In genomic region chr20:57335392-57335791, GRCh38 we compare ENCODE assay signal across 18 cellular contexts. TPM values are rescaled to one million over a fixed set of nuclear protein-coding genes. Genes with fewer than 3 reads are reported as not detected.
DNase-seq lines count a peak whose midpoint lies in the region; TF ChIP-seq lines count a peak whose summit lies in the region.
"Had no signal": no experiment of that assay in that cellular context is flagged by ENCODE, and none has a peak within 500 bp of the region (broad histone marks: within the 10 kb centered on the region; RNA-seq: fewer than 3 reads in every experiment).

No MANE protein-coding gene starts in this region.

- no peak overlapping the region for H3T11ph ChIP-seq in H9 (ENCODE audit: low read length)

- no peak overlapping the region for H3K56ac ChIP-seq in H9 (ENCODE audit: insufficient read length, low read depth, low read length)

- no peak overlapping the region for H3K23ac ChIP-seq in H9 (ENCODE audit: insufficient read length, low read depth, low read length)

- H3K27me3 Mint-ChIP-seq in chondrocyte (ENCODE audit: low read depth) (peaks cover 30% of the 10 kb centered on the region), H9 (ENCODE audit: low read depth) (peaks cover 20% of the 10 kb centered on the region)

- H2BK20ac ChIP-seq in H9 (ENCODE audit: low read depth, low read length, poor library complexity, severe bottlenecking) = no peak overlapping the region

- H3K27ac ChIP-seq in OCI-LY7 (ENCODE audit: low read depth, low read length, poor library complexity, severe bottlenecking) (no peak overlapping the region), tibial nerve (peak overlapping the region in 1 of 4 donors; percentile 13), H9 (ENCODE audit: insufficient read length, low read depth, low read length) (no peak overlapping the region)
- H3K27ac ChIP-seq: heart left ventricle, neutrophil, spleen had no signal

- intact Hi-C loops in OCI-LY7 (cut with micrococcal nuclease; ENCODE audit: unreplicated experiment) = no loop called here

- H3K36me3 Mint-ChIP-seq in chondrocyte (ENCODE audit: low read depth) (no peaks in the 10 kb centered on the region), H9 (ENCODE audit: insufficient read depth in 1 of 3, low read depth in 3 of 3) (no peaks in the 10 kb centered on the region)

- H3K4me3 ChIP-seq in OCI-LY7 (ENCODE audit: low read depth, low read length, poor library complexity, severe bottlenecking) = no peak overlapping the region
- no peak overlapping the region for H3K4me3 ChIP-seq in tibial nerve
- H3K4me3 ChIP-seq: heart left ventricle, spleen had no signal

- 46 to 50% methylated on average over 2 of the region's 2 CpGs for WGBS in tibial nerve, 2 donors
- WGBS in H9 (ENCODE audit: extremely low coverage, insufficient read length, low lambda C conversion rate) = no CpG with 5 or more reads among the region's 2 CpGs

- H3K79me1 ChIP-seq in H9 (ENCODE audit: insufficient read depth, low read depth, low read length, poor library complexity, severe bottlenecking) = no peaks in the 10 kb centered on the region

- TF ChIP-seq POLR2A in tibial nerve (IDR thresholded peaks at IDR 0.05) = no peak

- no peak for TF ChIP-seq EP300 in tibial nerve (IDR thresholded peaks at IDR 0.05)

- H2AK5ac ChIP-seq in H9 (ENCODE audit: insufficient read length, low read length) = no peak overlapping the region

- H3K4me1 Mint-ChIP-seq in chondrocyte (ENCODE audit: low read depth) (no peaks in the 10 kb centered on the region), H9 (peaks cover 0 to 4% of the 10 kb centered on the region in 2 experiments; a peak in 1 of 4 replicates)

- no peaks in the 10 kb centered on the region for H4K20me1 ChIP-seq in OCI-LY7 (ENCODE audit: insufficient read depth, low read length)
- no peaks in the 10 kb centered on the region for H4K20me1 ChIP-seq in H9 (ENCODE audit: control insufficient read depth, insufficient read depth, insufficient read length)

- no peaks in the 10 kb centered on the region for H3K9me2 ChIP-seq in OCI-LY7 (ENCODE audit: insufficient read depth, low read length)

- no peaks in the 10 kb centered on the region for H3K36me3 ChIP-seq in OCI-LY7 (ENCODE audit: insufficient read depth, low read length)
- H3K36me3 ChIP-seq in tibial nerve = no peaks in the 10 kb centered on the region
- H3K36me3 ChIP-seq: heart left ventricle, neutrophil, spleen had no signal

- CTCF ChIA-PET in OCI-LY7 (lab: Charles Lee; ENCODE audit: unreplicated experiment) = no interaction called here

- no peak overlapping the region for H4K91ac ChIP-seq in H9 (ENCODE audit: insufficient read length, low read depth, low read length)

- no peak overlapping the region for H2BK5ac ChIP-seq in H9 (ENCODE audit: insufficient read length, low read length)

- no peak overlapping the region for H3K4me3 Mint-ChIP-seq in chondrocyte (ENCODE audit: unreplicated experiment)
- H3K4me3 Mint-ChIP-seq in H9 = no peak overlapping the region
- H3K4me3 Mint-ChIP-seq: activated T-cell treated with anti-CD3 and anti-CD28 coated beads, Interleukin-2, amount 50 U/mL, for 72 hours had no signal

- no peak overlapping the region for H3K4ac ChIP-seq in H9 (ENCODE audit: low read depth, low read length)

- BruUV-seq in OCI-LY7 (replicated peaks; lab: Mats Ljungman, UMichigan) = no TSS peak

- no peak overlapping the region for H2BK15ac ChIP-seq in H9 (ENCODE audit: low read depth, low read length)

- H2AFZ ChIP-seq in OCI-LY7 (ENCODE audit: low read length) (no peak overlapping the region), H9 (ENCODE audit: low read length) (no peak overlapping the region)

- POLR2A ChIA-PET in OCI-LY7 (lab: Charles Lee) = interaction anchor here (0.6 to 0.8 kb wide), 2 partner anchors 229 to 276 kb away, joined by 3 read pairs; no protein-coding TSS in a partner anchor

- no peak overlapping the region for H3K18ac ChIP-seq in H9 (ENCODE audit: insufficient read length, low read depth, low read length)

- DNase-seq in NOMO-1 treated with DMSO at 0.1 percent for 48 hours (lab: John Stamatoyannopoulos, UW; ENCODE audit: unreplicated experiment) (peak; percentile 10), NOMO-1 treated with dmso at 0.1 percent for 144 hours (lab: John Stamatoyannopoulos, UW; ENCODE audit: unreplicated experiment) (no peak), OCI-LY7 (ENCODE audit: low spot score) (peak; percentile 52), chondrocyte (ENCODE audit: low spot score) (no peak), tibial nerve (ENCODE audit: low spot score in 2 of 2) (no peak), GM13976 (ENCODE audit: low spot score) (no peak), H9 (no peak), AG20443 (ENCODE audit: low spot score) (no peak)
- DNase-seq: activated CD4-positive, CD25-positive, alpha-beta regulatory T cell; activated T-cell treated with anti-CD3 and anti-CD28 coated beads, Interleukin-2, amount 50 U/mL, for 72 hours; AML-193; effector memory CD4-positive, alpha-beta T cell; GDM1; heart left ventricle; left ventricle myocardium superior; SHP77 treated with DMSO at 0.1 percent for 48 hours; spleen had no signal

- H3K14ac ChIP-seq in H9 (ENCODE audit: insufficient read depth, low read length) = no peak overlapping the region

- in situ Hi-C loops in GM13976 (cut with MboI; ENCODE audit: low sequenced_read_pairs, unreplicated experiment) = no loop called here

- no peak overlapping the region for H2BK120ac ChIP-seq in H9 (ENCODE audit: low read depth, low read length, poor library complexity, severe bottlenecking)

- H3K9me3 Mint-ChIP-seq in chondrocyte (ENCODE audit: low read depth) = no peaks in the 10 kb centered on the region
- no peaks in the 10 kb centered on the region for H3K9me3 Mint-ChIP-seq in H9
- H3K9me3 Mint-ChIP-seq: activated T-cell treated with anti-CD3 and anti-CD28 coated beads, Interleukin-2, amount 50 U/mL, for 72 hours had no signal

- H3K9me3 ChIP-seq in OCI-LY7 (ENCODE audit: low read length) (no peaks in the 10 kb centered on the region), tibial nerve (no peaks in the 10 kb centered on the region), H9 (ENCODE audit: control insufficient read depth, low read depth, low read length) (no peaks in the 10 kb centered on the region)
- H3K9me3 ChIP-seq: heart left ventricle, neutrophil, spleen had no signal

- H3K4me2 ChIP-seq in OCI-LY7 (ENCODE audit: low read length) (no peak overlapping the region), H9 (ENCODE audit: insufficient read depth, insufficient read length, low read length) (no peak overlapping the region)

- H4K5ac ChIP-seq in H9 (ENCODE audit: insufficient read length, low read depth, low read length) = no peak overlapping the region

- H3K27me3 ChIP-seq in tibial nerve = peaks cover 0 to 5% of the 10 kb centered on the region in 2 donors
- no peaks in the 10 kb centered on the region for H3K27me3 ChIP-seq in H9 (ENCODE audit: insufficient read depth, low read length)

- H3K27ac Mint-ChIP-seq in chondrocyte (ENCODE audit: unreplicated experiment) = no peak overlapping the region
- H3K27ac Mint-ChIP-seq in H9 = no peak overlapping the region
- H3K27ac Mint-ChIP-seq: activated T-cell treated with anti-CD3 and anti-CD28 coated beads, Interleukin-2, amount 50 U/mL, for 72 hours had no signal

- H4K8ac ChIP-seq in H9 (replicated peaks; ENCODE audit: insufficient read length, low read depth, low read length) = no peak overlapping the region

- no peak overlapping the region for H3K9ac ChIP-seq in H9 (ENCODE audit: extremely low read depth, insufficient read length, low read length)

- no peak overlapping the region for H2BK12ac ChIP-seq in H9 (ENCODE audit: insufficient read length, low read depth, low read length)

- peaks cover 19% of the 10 kb centered on the region for H3K4me1 ChIP-seq in OCI-LY7 (ENCODE audit: insufficient read depth, low read length, poor library complexity, severe bottlenecking)
- no peaks in the 10 kb centered on the region for H3K4me1 ChIP-seq in tibial nerve
- no peaks in the 10 kb centered on the region for H3K4me1 ChIP-seq in H9 (ENCODE audit: insufficient read depth, low read length)
- H3K4me1 ChIP-seq: heart left ventricle, spleen had no signal

- TF ChIP-seq CTCF in OCI-LY7 (conservative IDR thresholded peaks at IDR 0.05; ENCODE audit: low read length) (peak; percentile 74), chondrocyte (IDR thresholded peaks at IDR 0.05) (peak; percentile 63), tibial nerve (IDR thresholded peaks at IDR 0.05) (peak in 4 of 5 experiments; percentile 15 to 58 (median 30)), GM13976 (IDR thresholded peaks at IDR 0.05; ENCODE audit: borderline replicate concordance, control extremely low read depth, extremely low read depth, insufficient read depth, missing control alignments) (no peak), H9 (conservative IDR thresholded peaks at IDR 0.05) (no peak)

- H3K23me2 ChIP-seq in H9 (ENCODE audit: insufficient read length, low read depth, low read length, poor library complexity, severe bottlenecking) = no peaks in the 10 kb centered on the region

- no peaks in the 10 kb centered on the region for H3K79me2 ChIP-seq in OCI-LY7 (ENCODE audit: insufficient read depth, low read depth, low read length)
- H3K79me2 ChIP-seq in H9 (ENCODE audit: insufficient read depth, low read length) = no peaks in the 10 kb centered on the region

RNA-seq across cellular contexts. Expression of gene SPO11, which starts 5.8 kb away (rescaled TPM):
- total RNA-seq in OCI-LY7 (2014; rRNA removed; shearing (Covaris generic)) = not detected in 2 replicates
- total RNA-seq in OCI-LY7 (2022) (not detected in 2 replicates), chondrocyte (not detected in 3 replicates), tibial nerve (not detected), H9 (2021) (not detected in 2 replicates)
- total RNA-seq: activated T-cell treated with anti-CD3 and anti-CD28 coated beads, Interleukin-2, amount 50 U/mL, for 72 hours; heart left ventricle; left ventricle myocardium superior; spleen had no signal

RNA-seq across cellular contexts. Expression of gene RAE1, which starts 15.7 kb away (rescaled TPM):
- total RNA-seq in OCI-LY7 (2014; rRNA removed; shearing (Covaris generic)) = 50.5 and 55.0 TPM in 2 replicates
- total RNA-seq in OCI-LY7 (2022) (57.4 and 58.2 TPM in 2 replicates), chondrocyte (17.6 to 22.3 TPM (median 19.0 TPM) in 3 replicates), tibial nerve (10 to 100 TPM; 12.6 to 20.9 (median 19.0) TPM), H9 (2021) (53.1 and 54.8 TPM in 2 replicates)

RNA-seq across cellular contexts. Expression of gene RBM38, which starts 55.8 kb away (rescaled TPM):
- 136 and 174 TPM in 2 replicates for total RNA-seq in OCI-LY7 (2014; rRNA removed; shearing (Covaris generic))
- 119 and 128 TPM in 2 replicates for total RNA-seq in OCI-LY7 (2022)
- total RNA-seq in chondrocyte = 10.8 to 12.0 TPM (median 11.2 TPM) in 3 replicates
- 10 to 100 TPM in 1 of 4 donors, 1 to 10 TPM in 3; 4.8 to 14.4 (median 5.8) TPM for total RNA-seq in tibial nerve
- total RNA-seq in H9 (2021) = 66.8 and 67.9 TPM in 2 replicates

Comparison
In these comparisons a context has a peak if more than half of its experiments do, and no peak if none do; other contexts are left out.
1. DNase-seq: peak in NOMO-1 treated with DMSO at 0.1 percent for 48 hours (single experiment) and OCI-LY7 (single experiment); none in NOMO-1 treated with dmso at 0.1 percent for 144 hours (single experiment), chondrocyte (single experiment), tibial nerve (0 of 2), GM13976 (single experiment), H9 (single experiment) and AG20443 (single experiment).
2. CTCF ChIP-seq: peak in OCI-LY7 (single experiment), chondrocyte (single experiment) and tibial nerve (4 of 5); none in GM13976 (single experiment) and H9 (single experiment).